25 cellular contexts compared by ENCODE assay signal in the genomic region with DNA sequence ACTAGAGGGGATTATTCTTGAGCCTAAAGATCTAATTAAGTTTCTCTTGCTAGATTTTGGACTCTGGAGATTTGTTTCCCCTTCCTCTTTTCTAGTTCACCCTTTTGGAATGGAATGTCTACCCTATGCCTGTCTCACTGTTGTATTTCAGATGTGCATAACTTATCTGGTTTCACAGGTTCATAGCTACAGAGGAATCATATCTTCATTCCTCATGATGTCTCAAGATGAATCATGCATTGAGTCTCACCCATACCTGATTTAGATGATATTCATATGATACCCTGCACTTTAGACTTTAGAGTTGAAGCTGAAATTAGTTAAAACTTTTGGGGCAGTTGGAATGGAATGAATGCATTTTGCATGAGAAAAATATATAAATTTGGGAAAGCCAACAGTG.
DNase-seq lines count a peak whose midpoint lies in the region; ATAC-seq, FAIRE-seq and TF ChIP-seq lines count a peak whose summit lies in the region.
"Had no signal": no experiment of that assay in that cellular context is flagged by ENCODE, and none has a peak within 500 bp of the region (broad histone marks: within the 10 kb centered on the region; RNA-seq: fewer than 3 reads in every experiment).

No MANE protein-coding gene starts in this region.

- H3K4me1 Mint-ChIP-seq in astrocyte (ENCODE audit: low read depth, unreplicated experiment) (peaks cover 5% of the 10 kb centered on the region), nephron progenitor cell (no peaks in the 10 kb centered on the region), endodermal cell (no peaks in the 10 kb centered on the region)
- H3K4me1 Mint-ChIP-seq in stimulated activated effector memory CD8-positive, alpha-beta T cell treated with anti-CD3 and anti-CD28 coated beads, Interleukin-12 subunit alpha, Interleukin-12 subunit beta, amount 100 ng/mL, for 72 hours = no peaks in the 10 kb centered on the region

- no peak overlapping the region for H3K4me2 ChIP-seq in astrocyte (ENCODE audit: low read length)
- H3K4me2 ChIP-seq: BLaER1 had no signal

- H3K79me2 ChIP-seq in astrocyte (ENCODE audit: insufficient read depth, low read length) = no peaks in the 10 kb centered on the region

- H3K9ac ChIP-seq in astrocyte (ENCODE audit: low read length) (no peak overlapping the region), endodermal cell (ENCODE audit: extremely low read depth, low read length, poor library complexity, severe bottlenecking) (no peak overlapping the region)
- H3K9ac ChIP-seq: BLaER1 had no signal

- H3K4me3 Mint-ChIP-seq in astrocyte (ENCODE audit: unreplicated experiment) (no peak overlapping the region), nephron progenitor cell (no peak overlapping the region), endodermal cell (no peak overlapping the region)
- H3K4me3 Mint-ChIP-seq in stimulated activated effector memory CD8-positive, alpha-beta T cell treated with anti-CD3 and anti-CD28 coated beads, Interleukin-12 subunit alpha, Interleukin-12 subunit beta, amount 100 ng/mL, for 72 hours = no peak overlapping the region
- H3K4me3 Mint-ChIP-seq: CD4-positive, alpha-beta T cell; CD8-positive, alpha-beta T cell had no signal

- H3K27me3 ChIP-seq in astrocyte (ENCODE audit: insufficient read depth, low read length) (no peaks in the 10 kb centered on the region), endodermal cell (ENCODE audit: control insufficient read depth, insufficient read depth, low read length, poor library complexity, severe bottlenecking) (no peaks in the 10 kb centered on the region)
- H3K27me3 ChIP-seq: BE2C, BLaER1 had no signal

- H3K36me3 Mint-ChIP-seq in astrocyte (ENCODE audit: low read depth, unreplicated experiment) (no peaks in the 10 kb centered on the region), nephron progenitor cell (ENCODE audit: low read depth) (no peaks in the 10 kb centered on the region), endodermal cell (ENCODE audit: low read depth) (no peaks in the 10 kb centered on the region)
- no peaks in the 10 kb centered on the region for H3K36me3 Mint-ChIP-seq in stimulated activated effector memory CD8-positive, alpha-beta T cell treated with anti-CD3 and anti-CD28 coated beads, Interleukin-12 subunit alpha, Interleukin-12 subunit beta, amount 100 ng/mL, for 72 hours
- H3K36me3 Mint-ChIP-seq: CD8-positive, alpha-beta T cell had no signal

- H3K36me3 ChIP-seq in astrocyte (ENCODE audit: insufficient read depth, low read length) (no peaks in the 10 kb centered on the region), endodermal cell (ENCODE audit: control insufficient read depth, insufficient read depth, low read length) (no peaks in the 10 kb centered on the region)
- H3K36me3 ChIP-seq: BE2C, BLaER1 had no signal

- DNase-seq in astrocyte (ENCODE audit: low read depth) (peak; percentile 8), epithelial cell of esophagus (ENCODE audit: low read depth) (peak; percentile 36), SW 1271 (lab: John Stamatoyannopoulos, UW) (no peak), kidney tubule cell (ENCODE audit: low spot score) (no peak), nephron progenitor cell (no peak), endodermal cell (no peak)
- no peak for DNase-seq in stimulated activated effector memory CD8-positive, alpha-beta T cell treated with anti-CD3 and anti-CD28 coated beads, Interleukin-12 subunit alpha, Interleukin-12 subunit beta, amount 100 ng/mL, for 72 hours (ENCODE audit: low spot score in 2 of 2)
- DNase-seq: 8988T; ACHN; BE2C; Caco-2; Calu3; CD4-positive, alpha-beta T cell; CD8-positive, alpha-beta T cell; DMS79 treated with DMSO at 0.1 percent for 48 hours; GF-D8 had no signal

- H3K9me3 ChIP-seq in astrocyte (ENCODE audit: insufficient read depth, low read depth, low read length) = no peaks in the 10 kb centered on the region
- no peaks in the 10 kb centered on the region for H3K9me3 ChIP-seq in endodermal cell (ENCODE audit: control insufficient read depth, low read length)
- H3K9me3 ChIP-seq: BE2C, Caco-2 had no signal

- FAIRE-seq in astrocyte (lab: Jason Lieb, UNC) = no peak
- FAIRE-seq: A204.1, D721Med, G401.6, GM12878, GM12892, GM18507 had no signal

- H4K20me1 ChIP-seq in astrocyte (ENCODE audit: insufficient read depth, low read length) = no peaks in the 10 kb centered on the region
- H4K20me1 ChIP-seq: BLaER1 had no signal

- H3K9me3 Mint-ChIP-seq in astrocyte (ENCODE audit: unreplicated experiment) (no peaks in the 10 kb centered on the region), nephron progenitor cell (no peaks in the 10 kb centered on the region), endodermal cell (no peaks in the 10 kb centered on the region)
- H3K9me3 Mint-ChIP-seq in stimulated activated effector memory CD8-positive, alpha-beta T cell treated with anti-CD3 and anti-CD28 coated beads, Interleukin-12 subunit alpha, Interleukin-12 subunit beta, amount 100 ng/mL, for 72 hours = peaks cover 2% of the 10 kb centered on the region
- H3K9me3 Mint-ChIP-seq: CD4-positive, alpha-beta T cell; CD8-positive, alpha-beta T cell had no signal

- no peak for TF ChIP-seq CTCF in astrocyte (IDR thresholded peaks at IDR 0.05; ENCODE audit: insufficient read depth, low read depth, low read length)
- TF ChIP-seq CTCF in epithelial cell of esophagus (IDR thresholded peaks at IDR 0.05; ENCODE audit: insufficient read depth, low read depth, low read length, missing control alignments) = no peak
- no peak for TF ChIP-seq CTCF in nephron progenitor cell (IDR thresholded peaks at IDR 0.05)
- no peak for TF ChIP-seq CTCF in endodermal cell (conservative IDR thresholded peaks at IDR 0.05)

- H3K27ac Mint-ChIP-seq in astrocyte (ENCODE audit: unreplicated experiment) = no peak overlapping the region
- no peak overlapping the region for H3K27ac Mint-ChIP-seq in stimulated activated effector memory CD8-positive, alpha-beta T cell treated with anti-CD3 and anti-CD28 coated beads, Interleukin-12 subunit alpha, Interleukin-12 subunit beta, amount 100 ng/mL, for 72 hours
- H3K27ac Mint-ChIP-seq in nephron progenitor cell = no peak overlapping the region
- no peak overlapping the region for H3K27ac Mint-ChIP-seq in endodermal cell
- H3K27ac Mint-ChIP-seq: CD4-positive, alpha-beta T cell; CD8-positive, alpha-beta T cell had no signal

- H3K4me1 ChIP-seq in astrocyte (ENCODE audit: insufficient read depth, low read length) (peaks cover 13% of the 10 kb centered on the region), endodermal cell (ENCODE audit: control insufficient read depth, insufficient read depth, low read length) (no peaks in the 10 kb centered on the region)
- H3K4me1 ChIP-seq: BE2C, BLaER1, Caco-2 had no signal

- H2AFZ ChIP-seq in astrocyte (ENCODE audit: low read depth, low read length) = no peak overlapping the region

- no peak overlapping the region for H3K27ac ChIP-seq in astrocyte (ENCODE audit: low read depth, low read length)
- no peak overlapping the region for H3K27ac ChIP-seq in endodermal cell (ENCODE audit: low read depth, low read length)
- H3K27ac ChIP-seq: BLaER1, C4-2B had no signal

- ATAC-seq in esophagus mucosa = peak; percentile 53
- ATAC-seq in stimulated activated effector memory CD8-positive, alpha-beta T cell treated with anti-CD3 and anti-CD28 coated beads, Interleukin-12 subunit alpha, Interleukin-12 subunit beta, amount 100 ng/mL, for 72 hours = peak; percentile 55
- ATAC-seq: CD8-positive, alpha-beta T cell; GM12878 had no signal

- H3K4me3 ChIP-seq in astrocyte (ENCODE audit: insufficient read depth, low read depth, low read length) = no peak overlapping the region
- no peak overlapping the region for H3K4me3 ChIP-seq in epithelial cell of esophagus (ENCODE audit: low read length)
- no peak overlapping the region for H3K4me3 ChIP-seq in endodermal cell (ENCODE audit: low read length)
- H3K4me3 ChIP-seq: BLaER1, GM12878 had no signal

- H3K27me3 Mint-ChIP-seq in astrocyte (ENCODE audit: low read depth, unreplicated experiment) (peaks cover 5% of the 10 kb centered on the region), nephron progenitor cell (ENCODE audit: low read depth, poor library complexity) (peaks cover 5% of the 10 kb centered on the region), endodermal cell (ENCODE audit: insufficient read depth) (no peaks in the 10 kb centered on the region)
- H3K27me3 Mint-ChIP-seq: CD4-positive, alpha-beta T cell had no signal

Comparison
In these comparisons a context has a peak if more than half of its experiments do, and no peak if none do; other contexts are left out.
1. DNase-seq: peak in astrocyte (single experiment) and epithelial cell of esophagus (single experiment); none in stimulated activated effector memory CD8-positive, alpha-beta T cell treated with anti-CD3 and anti-CD28 coated beads, Interleukin-12 subunit alpha, Interleukin-12 subunit beta, amount 100 ng/mL, for 72 hours (0 of 2), SW 1271 (0 of 2), kidney tubule cell (single experiment), nephron progenitor cell (single experiment) and endodermal cell (single experiment).